ENCODE assay signal across 12 cellular contexts in the genomic region with DNA sequence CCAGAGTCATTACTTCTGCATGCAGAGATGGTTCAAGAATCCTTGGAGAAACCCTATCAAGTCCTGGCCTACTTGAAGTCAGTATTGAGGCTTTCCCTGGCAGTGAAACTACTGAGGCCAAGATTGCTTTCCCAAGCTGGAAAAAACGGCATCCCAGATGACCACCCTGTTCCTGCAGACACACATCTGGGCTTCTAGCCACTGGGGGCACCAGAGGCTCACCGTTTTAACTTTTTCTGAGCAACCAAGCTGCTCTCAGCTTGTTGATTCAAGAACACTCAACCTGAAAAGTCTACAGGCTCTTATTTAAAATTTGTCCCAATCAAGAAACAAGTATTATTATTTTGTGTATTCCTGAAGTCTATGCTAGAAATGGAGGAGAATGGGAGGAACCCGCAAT.
DNase-seq lines count a peak whose midpoint lies in the region; ATAC-seq, FAIRE-seq and TF ChIP-seq lines count a peak whose summit lies in the region.
"Had no signal": no experiment of that assay in that cellular context is flagged by ENCODE, and none has a peak within 500 bp of the region (broad histone marks: within the 10 kb centered on the region; RNA-seq: fewer than 3 reads in every experiment).

No MANE protein-coding gene starts in this region.

- FAIRE-seq in TTC549 (lab: Jason Lieb, UNC) (peak; percentile 7), RCC 7860 (lab: Jason Lieb, UNC) (no peak)

- CTCF ChIA-PET in HEK293T (lab: Yijun Ruan, JAX), result interaction anchor here (0.6 kb wide), 2 partner anchors 28 to 1225 kb away, joined by 3 to 4 read pairs; no protein-coding TSS in a partner anchor
- CTCF ChIA-PET in GM10248 (lab: Yijun Ruan, JAX), result interaction anchor here (0.9 to 1.8 kb wide), 3 partner anchors 9 to 21 kb away, joined by 3 to 5 read pairs (median 3); no protein-coding TSS in a partner anchor

- POLR2A ChIA-PET in HEK293T (lab: Yijun Ruan, JAX) (no interaction called here), GM10248 (lab: Yijun Ruan, JAX) (interaction anchor here (0.5 kb wide), 1 partner anchor 64 kb away, joined by 4 read pairs; no protein-coding TSS in a partner anchor)

- DNase-seq in AG20443 (ENCODE audit: low spot score) (peak; percentile 45), HEK293T (ENCODE audit: extremely low spot score) (peak; percentile 52), iPS-NIHi7 (ENCODE audit: extremely low spot score) (peak; percentile 73), RCC 7860 (ENCODE audit: low spot score) (no peak), GM10248 (ENCODE audit: extremely low spot score) (no peak)
- DNase-seq: caudate nucleus; NCI-H1930; stimulated activated CD4-positive, alpha-beta T cell treated with anti-CD3 and anti-CD28 coated beads, Interleukin-4, amount 100 ng/mL, for 24 hours had no signal

- no peak for TF ChIP-seq CTCF in GM10248 (IDR thresholded peaks at IDR 0.05; ENCODE audit: control extremely low read depth, extremely low read depth, low read depth, missing control alignments)

- no peak for ATAC-seq in HG02759 (IDR thresholded peaks at IDR 0.05; ENCODE audit: unreplicated experiment)
- ATAC-seq in GM21576 (IDR thresholded peaks at IDR 0.05; ENCODE audit: unreplicated experiment), result no peak
- ATAC-seq: activated CD4-positive, CD25-positive, alpha-beta regulatory T cell treated with anti-CD3 and anti-CD28 coated beads, Interleukin-2, amount 50 U/mL, for 24 hours had no signal

TF ChIP-seq in HEK293T, 16 proteins besides CTCF, POLR2A, EP300 and RAD21:
- no peak for TF ChIP-seq SP1 (IDR thresholded peaks at IDR 0.05)
- TF ChIP-seq CTBP1 (IDR thresholded peaks at IDR 0.05; ENCODE audit: borderline replicate concordance), result no peak
- TF ChIP-seq ZNF384 (IDR thresholded peaks at IDR 0.05), result no peak
- TF ChIP-seq BHLHE40 (IDR thresholded peaks at IDR 0.05; ENCODE audit: borderline replicate concordance), result no peak
- TF ChIP-seq, protein P1, sequence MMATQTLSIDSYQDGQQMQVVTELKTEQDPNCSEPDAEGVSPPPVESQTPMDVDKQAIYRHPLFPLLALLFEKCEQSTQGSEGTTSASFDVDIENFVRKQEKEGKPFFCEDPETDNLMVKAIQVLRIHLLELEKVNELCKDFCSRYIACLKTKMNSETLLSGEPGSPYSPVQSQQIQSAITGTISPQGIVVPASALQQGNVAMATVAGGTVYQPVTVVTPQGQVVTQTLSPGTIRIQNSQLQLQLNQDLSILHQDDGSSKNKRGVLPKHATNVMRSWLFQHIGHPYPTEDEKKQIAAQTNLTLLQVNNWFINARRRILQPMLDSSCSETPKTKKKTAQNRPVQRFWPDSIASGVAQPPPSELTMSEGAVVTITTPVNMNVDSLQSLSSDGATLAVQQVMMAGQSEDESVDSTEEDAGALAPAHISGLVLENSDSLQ (IDR thresholded peaks at IDR 0.05), result no peak
- no peak for TF ChIP-seq HDGF (IDR thresholded peaks at IDR 0.05; ENCODE audit: borderline replicate concordance)
- no peak for TF ChIP-seq L3MBTL2 (conservative IDR thresholded peaks at IDR 0.05)
- TF ChIP-seq TARDBP (IDR thresholded peaks at IDR 0.05), result no peak
- TF ChIP-seq ARNT (IDR thresholded peaks at IDR 0.05), result no peak
- TF ChIP-seq ELF4 (IDR thresholded peaks at IDR 0.05), result no peak
- no peak for TF ChIP-seq LEF1 (IDR thresholded peaks at IDR 0.05; ENCODE audit: borderline replicate concordance)
- no peak for TF ChIP-seq FOXK2 (IDR thresholded peaks at IDR 0.05)
- TF ChIP-seq FOXM1 (IDR thresholded peaks at IDR 0.05; ENCODE audit: borderline replicate concordance), result no peak
- no peak for TF ChIP-seq SUZ12 (IDR thresholded peaks at IDR 0.05)
- TF ChIP-seq NFRKB (IDR thresholded peaks at IDR 0.05), result no peak
- no peak for TF ChIP-seq FOXA1 (IDR thresholded peaks at IDR 0.05)

Comparison
In these comparisons a context has a peak if more than half of its experiments do, and no peak if none do; other contexts are left out.
1. DNase-seq: peak in AG20443 (single experiment), HEK293T (single experiment) and iPS-NIHi7 (single experiment); none in RCC 7860 (single experiment) and GM10248 (single experiment).